ENCODE assay signal across 21 cellular contexts in genomic region chrX:15416133-15416993, GRCh38. TPM values are rescaled to one million over a fixed set of nuclear protein-coding genes. Genes with fewer than 3 reads are reported as not detected.
DNase-seq lines count a peak whose midpoint lies in the region; ATAC-seq and TF ChIP-seq lines count a peak whose summit lies in the region.
"Had no signal": no experiment of that assay in that cellular context is flagged by ENCODE, and none has a peak within 500 bp of the region (broad histone marks: within the 10 kb centered on the region; RNA-seq: fewer than 3 reads in every experiment).

No MANE protein-coding gene starts in this region.

- POLR2A ChIA-PET in HEK293T (lab: Yijun Ruan, JAX) = no interaction called here

- H3K27me3 ChIP-seq in H9 (ENCODE audit: insufficient read depth, low read length) = no peaks in the 10 kb centered on the region
- no peaks in the 10 kb centered on the region for H3K27me3 ChIP-seq in gastroesophageal sphincter
- H3K27me3 ChIP-seq: SJSA1, tibial nerve had no signal

- no peaks in the 10 kb centered on the region for H3K27me3 Mint-ChIP-seq in H9 (ENCODE audit: low read depth)
- H3K27me3 Mint-ChIP-seq: stimulated activated memory B cell treated with anti-CD40 and anti-IgM and Interleukin-4, amounts not matched to agents 10 μg/mL and 1 μg/mL and 100 μg/mL, for 72 hours had no signal

- H3K79me1 ChIP-seq in H9 (ENCODE audit: insufficient read depth, low read depth, low read length, poor library complexity, severe bottlenecking) = no peaks in the 10 kb centered on the region

- CTCF ChIA-PET in HEK293T (lab: Yijun Ruan, JAX) = no interaction called here

- H3K9me3 Mint-ChIP-seq in H9 = peaks cover 8 to 9% of the 10 kb centered on the region in 2 experiments
- H3K9me3 Mint-ChIP-seq: activated naive CD4-positive, alpha-beta T cell treated with anti-CD3 and anti-CD28 coated beads for 36 hours had no signal

- no peak overlapping the region for H3K4me2 ChIP-seq in H9 (ENCODE audit: insufficient read depth, insufficient read length, low read length)

- no peak overlapping the region for H3K9ac ChIP-seq in H9 (ENCODE audit: extremely low read depth, insufficient read length, low read length)

- no peak overlapping the region for H3T11ph ChIP-seq in H9 (ENCODE audit: low read length)

- no CpG with 5 or more reads among the region's 10 CpGs for WGBS in H9 (ENCODE audit: extremely low coverage, insufficient read length, low lambda C conversion rate)
- 76 to 98% methylated on average over 10 of the region's 10 CpGs for WGBS in gastroesophageal sphincter (ENCODE audit: low coverage in 1 of 2), 2 donors

- TF ChIP-seq CTCF in GM12865 (IDR thresholded peaks at IDR 0.05; ENCODE audit: insufficient read depth, low read depth, low read length, missing control alignments) = no peak
- TF ChIP-seq CTCF in H9 (conservative IDR thresholded peaks at IDR 0.05) = peak; percentile 36; the same call in 2 of the 3 replicates
- no peak for TF ChIP-seq CTCF in fibroblast of mammary gland (conservative IDR thresholded peaks at IDR 0.05; ENCODE audit: control insufficient read depth, insufficient read depth, low read depth, low read length)
- TF ChIP-seq CTCF in gastroesophageal sphincter (IDR thresholded peaks at IDR 0.05) = no peak

- TF ChIP-seq POLR2A in gastroesophageal sphincter (IDR thresholded peaks at IDR 0.05) = no peak

- no peak overlapping the region for H3K4ac ChIP-seq in H9 (ENCODE audit: low read depth, low read length)

- H3K14ac ChIP-seq in H9 (ENCODE audit: insufficient read depth, low read length) = no peak overlapping the region

- H2BK20ac ChIP-seq in H9 (ENCODE audit: low read depth, low read length, poor library complexity, severe bottlenecking) = no peak overlapping the region

- no peak overlapping the region for H2AFZ ChIP-seq in H9 (ENCODE audit: low read length)

- no peak overlapping the region for H2BK15ac ChIP-seq in H9 (ENCODE audit: low read depth, low read length)

- no peaks in the 10 kb centered on the region for H3K36me3 ChIP-seq in gastroesophageal sphincter
- H3K36me3 ChIP-seq: SJSA1 had no signal

- H3K18ac ChIP-seq in H9 (ENCODE audit: insufficient read length, low read depth, low read length) = no peak overlapping the region

- no peaks in the 10 kb centered on the region for H3K79me2 ChIP-seq in H9 (ENCODE audit: insufficient read depth, low read length)

- H2BK5ac ChIP-seq in H9 (ENCODE audit: insufficient read length, low read length) = no peak overlapping the region

- H3K56ac ChIP-seq in H9 (ENCODE audit: insufficient read length, low read depth, low read length) = no peak overlapping the region

- ATAC-seq in gastroesophageal sphincter = no peak
- ATAC-seq: stimulated activated memory B cell treated with anti-CD40 and anti-IgM and Interleukin-4, amounts not matched to agents 10 μg/mL and 1 μg/mL and 100 μg/mL, for 72 hours had no signal

- no peak overlapping the region for H3K4me3 Mint-ChIP-seq in H9
- H3K4me3 Mint-ChIP-seq: activated naive CD4-positive, alpha-beta T cell treated with anti-CD3 and anti-CD28 coated beads for 36 hours; mesothelial cell of epicardium; neural crest cell; stimulated activated memory B cell treated with anti-CD40 and anti-IgM and Interleukin-4, amounts not matched to agents 10 μg/mL and 1 μg/mL and 100 μg/mL, for 72 hours had no signal

- no peaks in the 10 kb centered on the region for H3K23me2 ChIP-seq in H9 (ENCODE audit: insufficient read length, low read depth, low read length, poor library complexity, severe bottlenecking)

- no peak overlapping the region for H3K27ac Mint-ChIP-seq in H9
- H3K27ac Mint-ChIP-seq: activated naive CD4-positive, alpha-beta T cell treated with anti-CD3 and anti-CD28 coated beads for 36 hours; mesothelial cell of epicardium; stimulated activated memory B cell treated with anti-CD40 and anti-IgM and Interleukin-4, amounts not matched to agents 10 μg/mL and 1 μg/mL and 100 μg/mL, for 72 hours had no signal

- H3K27ac ChIP-seq in H9 (ENCODE audit: insufficient read length, low read depth, low read length) (no peak overlapping the region), gastroesophageal sphincter (no peak overlapping the region)
- H3K27ac ChIP-seq: SJSA1, tibial nerve had no signal

- no peak overlapping the region for H2BK12ac ChIP-seq in H9 (ENCODE audit: insufficient read length, low read depth, low read length)

- no peaks in the 10 kb centered on the region for H4K20me1 ChIP-seq in H9 (ENCODE audit: control insufficient read depth, insufficient read depth, insufficient read length)

- no peak overlapping the region for H4K8ac ChIP-seq in H9 (replicated peaks; ENCODE audit: insufficient read length, low read depth, low read length)

- peak; percentile 15 for DNase-seq in GM12865 (ENCODE audit: low read depth)
- peak; percentile 40 for DNase-seq in H9
- peak; percentile 15 for DNase-seq in RPMI7951 (ENCODE audit: low read depth)
- peak; percentile 68 for DNase-seq in fibroblast of mammary gland (ENCODE audit: low read depth)
- no peak for DNase-seq in HEK293T (ENCODE audit: extremely low spot score)
- DNase-seq in middle frontal gyrus (ENCODE audit: extremely low spot score, low spot score) = no peak
- DNase-seq in kidney glomerular epithelial cell (lab: John Stamatoyannopoulos, UW) = no peak
- DNase-seq: activated CD4-positive, alpha-beta T cell treated with anti-CD3 and anti-CD28 coated beads, Interleukin-2, amount 50 U/mL, for 1 hour; activated naive CD4-positive, alpha-beta T cell treated with anti-CD3 and anti-CD28 coated beads for 36 hours; hippocampal formation; NCI-H1092; NCI-H526; retina; T-helper 9 cell had no signal

- H4K5ac ChIP-seq in H9 (ENCODE audit: insufficient read length, low read depth, low read length) = no peak overlapping the region

- H3K23ac ChIP-seq in H9 (ENCODE audit: insufficient read length, low read depth, low read length) = no peak overlapping the region

- H4K91ac ChIP-seq in H9 (ENCODE audit: insufficient read length, low read depth, low read length) = no peak overlapping the region

- H3K4me3 ChIP-seq in GM12865 (ENCODE audit: low read depth, low read length) (no peak overlapping the region), fibroblast of mammary gland (ENCODE audit: control insufficient read depth, low read depth, low read length) (no peak overlapping the region), gastroesophageal sphincter (no peak overlapping the region)
- H3K4me3 ChIP-seq: SJSA1, tibial nerve had no signal

- peaks cover 4 to 8% of the 10 kb centered on the region in 2 experiments; a peak in 1 of 4 replicates for H3K4me1 Mint-ChIP-seq in H9
- H3K4me1 Mint-ChIP-seq: stimulated activated memory B cell treated with anti-CD40 and anti-IgM and Interleukin-4, amounts not matched to agents 10 μg/mL and 1 μg/mL and 100 μg/mL, for 72 hours had no signal

- no peak overlapping the region for H2AK5ac ChIP-seq in H9 (ENCODE audit: insufficient read length, low read length)

- TF ChIP-seq EP300 in gastroesophageal sphincter (IDR thresholded peaks at IDR 0.05) = no peak

- H3K36me3 Mint-ChIP-seq in H9 (ENCODE audit: insufficient read depth in 1 of 3, low read depth in 3 of 3) = peaks cover 12 to 18% (median 13%) of the 10 kb centered on the region in 3 experiments

- H2BK120ac ChIP-seq in H9 (ENCODE audit: low read depth, low read length, poor library complexity, severe bottlenecking) = no peak overlapping the region

- peaks cover 1% of the 10 kb centered on the region; the same call in 1 of the 2 replicates for H3K4me1 ChIP-seq in H9 (ENCODE audit: insufficient read depth, low read length)
- no peaks in the 10 kb centered on the region for H3K4me1 ChIP-seq in gastroesophageal sphincter
- H3K4me1 ChIP-seq: SJSA1, tibial nerve had no signal

- H3K9me3 ChIP-seq in H9 (ENCODE audit: control insufficient read depth, low read depth, low read length) = peaks cover 7% of the 10 kb centered on the region
- no peaks in the 10 kb centered on the region for H3K9me3 ChIP-seq in gastroesophageal sphincter
- H3K9me3 ChIP-seq: SJSA1, tibial nerve had no signal

TF ChIP-seq in HEK293T, 16 proteins besides CTCF, POLR2A, EP300 and RAD21:
- no peak for TF ChIP-seq FOXK2 (IDR thresholded peaks at IDR 0.05)
- TF ChIP-seq CTBP1 (IDR thresholded peaks at IDR 0.05; ENCODE audit: borderline replicate concordance) = no peak
- no peak for TF ChIP-seq NFRKB (IDR thresholded peaks at IDR 0.05)
- TF ChIP-seq SP1 (IDR thresholded peaks at IDR 0.05) = no peak
- TF ChIP-seq L3MBTL2 (conservative IDR thresholded peaks at IDR 0.05) = no peak
- TF ChIP-seq BHLHE40 (IDR thresholded peaks at IDR 0.05; ENCODE audit: borderline replicate concordance) = no peak
- no peak for TF ChIP-seq LEF1 (IDR thresholded peaks at IDR 0.05; ENCODE audit: borderline replicate concordance)
- TF ChIP-seq ZNF384 (IDR thresholded peaks at IDR 0.05) = no peak
- no peak for TF ChIP-seq FOXA1 (IDR thresholded peaks at IDR 0.05)
- no peak for TF ChIP-seq FOXM1 (IDR thresholded peaks at IDR 0.05; ENCODE audit: borderline replicate concordance)

RNA-seq across cellular contexts. Expression of gene VEGFD, which starts 32.1 kb away (rescaled TPM):
- total RNA-seq in H9 (2021) (0.11 TPM in 1 of 2 replicates, not detected in the other), gastroesophageal sphincter (1 to 10 TPM; 3.2 to 8.6 (median 5.3) TPM)
- 0.12 and 0.39 TPM in 2 replicates for total RNA-seq in RPMI7951 (2014; rRNA removed; shearing (Covaris generic))
- total RNA-seq: activated naive CD4-positive, alpha-beta T cell treated with anti-CD3 and anti-CD28 coated beads for 36 hours; fibroblast of villous mesenchyme; SJSA1 had no signal

Comparison
In these comparisons a context has a peak if more than half of its experiments do, and no peak if none do; other contexts are left out.
1. DNase-seq: peak in GM12865 (single experiment), H9 (single experiment), RPMI7951 (single experiment) and fibroblast of mammary gland (single experiment); none in HEK293T (single experiment), middle frontal gyrus (single experiment) and kidney glomerular epithelial cell (single experiment).